In genomic region chr7:129052441-129052840, GRCh38 we compare ENCODE assay signal across 1 cellular context.
TF ChIP-seq lines count a peak whose summit lies in the region.

No MANE protein-coding gene starts in this region.

TF ChIP-seq in HepG2, 621 proteins besides CTCF, POLR2A, EP300 and RAD21:
- TF ChIP-seq CREB1 (IDR thresholded peaks at IDR 0.05) (no peak), CREB1 (CRISPR knock-in tag; IDR thresholded peaks at IDR 0.05) (no peak), ZFP36L2 (CRISPR knock-in tag; IDR thresholded peaks at IDR 0.05) (no peak), TBP (CRISPR knock-in tag; IDR thresholded peaks at IDR 0.05) (no peak), ZNF75D (CRISPR knock-in tag; IDR thresholded peaks at IDR 0.05; ENCODE audit: borderline replicate concordance) (no peak), ZSCAN22 (CRISPR knock-in tag; IDR thresholded peaks at IDR 0.05) (no peak), SIX1 (CRISPR knock-in tag; IDR thresholded peaks at IDR 0.05; ENCODE audit: borderline replicate concordance) (no peak), JARID2 (CRISPR knock-in tag; IDR thresholded peaks at IDR 0.05; ENCODE audit: insufficient replicate concordance) (no peak), HNF1B (CRISPR knock-in tag; IDR thresholded peaks at IDR 0.05) (no peak), KDM2A (CRISPR knock-in tag; IDR thresholded peaks at IDR 0.05; ENCODE audit: borderline replicate concordance, low read depth) (no peak), BCL6 (CRISPR knock-in tag; IDR thresholded peaks at IDR 0.05) (no peak), ZBTB7A (CRISPR knock-in tag; IDR thresholded peaks at IDR 0.05) (no peak), SNAPC2 (CRISPR knock-in tag; IDR thresholded peaks at IDR 0.05) (no peak), ZNF616 (CRISPR knock-in tag; IDR thresholded peaks at IDR 0.05; ENCODE audit: low read depth) (no peak), ZBTB26 (CRISPR knock-in tag; IDR thresholded peaks at IDR 0.05; ENCODE audit: borderline replicate concordance) (no peak), ZNF773 (CRISPR knock-in tag; IDR thresholded peaks at IDR 0.05; ENCODE audit: borderline replicate concordance) (no peak)
